11 cellular contexts compared by ENCODE assay signal in genomic region chr19:13054605-13055212, GRCh38. TPM values are rescaled to one million over a fixed set of nuclear protein-coding genes. Genes with fewer than 3 reads are reported as not detected.
DNase-seq lines count a peak whose midpoint lies in the region; ATAC-seq, FAIRE-seq and TF ChIP-seq lines count a peak whose summit lies in the region.
"Had no signal": no experiment of that assay in that cellular context is flagged by ENCODE, and none has a peak within 500 bp of the region (broad histone marks: within the 10 kb centered on the region; RNA-seq: fewer than 3 reads in every experiment).

No MANE protein-coding gene starts in this region.

- 80% methylated on average over 12 of the region's 12 CpGs for WGBS in A549 (ENCODE audit: missing lambda C conversion rate)
- 18 to 35% (median 22%) methylated on average over 12 of the region's 12 CpGs for WGBS in psoas muscle, 3 donors

- no peak for ATAC-seq in A549
- peak; percentile 26 for ATAC-seq in left ventricle myocardium superior
- no peak for ATAC-seq in psoas muscle
- ATAC-seq: activated naive CD4-positive, alpha-beta T cell treated with anti-CD3 and anti-CD28 coated beads, Interleukin-2, amount 50 U/mL, for 72 hours had no signal

- peak overlapping the region; percentile 46 for H3K4me2 ChIP-seq in A549

- TF ChIP-seq POLR2A in A549 (IDR thresholded peaks at IDR 0.05; ENCODE audit: low read length): no peak
- no peak for TF ChIP-seq POLR2A in erythroblast (IDR thresholded peaks at IDR 0.05; ENCODE audit: low read length)

- no peak for TF ChIP-seq CTCF in A549 (IDR thresholded peaks at IDR 0.05)
- no peak for TF ChIP-seq CTCF in psoas muscle (IDR thresholded peaks at IDR 0.05)

- H3K4me3 ChIP-seq in A549: no peak overlapping the region
- peak overlapping the region; percentile 39 for H3K4me3 ChIP-seq in adipocyte (ENCODE audit: low read length)
- peak overlapping the region; percentile 13 for H3K4me3 ChIP-seq in psoas muscle

- H3K4me1 Mint-ChIP-seq in immature natural killer cell: peaks cover 2 to 7% of the 10 kb centered on the region in 2 donors

- H3K36me3 ChIP-seq in adipocyte (ENCODE audit: control insufficient read depth, insufficient read depth, low read length, severe bottlenecking) (no peaks in the 10 kb centered on the region), psoas muscle (ENCODE audit: insufficient read depth in 1 of 2, low read depth in 1 of 2) (no peaks in the 10 kb centered on the region)

- intact Hi-C loops in left ventricle myocardium superior (cut with micrococcal nuclease) (no loop called here), psoas muscle (cut with DNase I) (no loop called here)

- H3K9me3 ChIP-seq in A549: no peaks in the 10 kb centered on the region
- no peaks in the 10 kb centered on the region for H3K9me3 ChIP-seq in adipocyte (ENCODE audit: control insufficient read depth, low read length)
- no peaks in the 10 kb centered on the region for H3K9me3 ChIP-seq in psoas muscle

- H3K27me3 ChIP-seq in adipocyte (replicated peaks; ENCODE audit: control insufficient read depth, insufficient read depth, low read length): no peaks in the 10 kb centered on the region
- no peaks in the 10 kb centered on the region for H3K27me3 ChIP-seq in psoas muscle (ENCODE audit: insufficient read depth in 3 of 3, low read length in 2 of 3)

- FAIRE-seq in A549 (lab: Jason Lieb, UNC): no peak

- H3K9ac ChIP-seq in adipocyte (ENCODE audit: low read length): peak overlapping the region; percentile 91

- no peak for TF ChIP-seq EP300 in A549 (IDR thresholded peaks at IDR 0.05)

- no peak for TF ChIP-seq RAD21 in A549 (conservative IDR thresholded peaks at IDR 0.05 in 1 of 2, IDR thresholded peaks at IDR 0.05 in 1 of 2)

- H3K4me1 ChIP-seq in A549 (peaks cover 36% of the 10 kb centered on the region), adipocyte (ENCODE audit: control insufficient read depth, insufficient read depth, low read length) (peaks cover 96% of the 10 kb centered on the region), psoas muscle (peaks cover 99% of the 10 kb centered on the region)

- CTCF ChIA-PET in A549 (lab: Yijun Ruan, JAX): interaction anchor here (0.7 to 4.6 kb wide), 9 partner anchors 12 to 89 kb away, joined by 3 to 21 read pairs (median 6); no protein-coding TSS in a partner anchor

- H3K27ac Mint-ChIP-seq in immature natural killer cell: peak overlapping the region in 1 of 6 donors; percentile 26
- H3K27ac Mint-ChIP-seq: activated CD4-positive, alpha-beta T cell treated with anti-CD3 and anti-CD28 coated beads, Interleukin-2, amount 10 ng/mL, durations not matched to agents 7 days and 5 days; activated naive CD4-positive, alpha-beta T cell treated with anti-CD3 and anti-CD28 coated beads, Interleukin-2, amount 50 U/mL, for 72 hours had no signal

- H3K4me3 Mint-ChIP-seq in immature natural killer cell: no peak overlapping the region
- H3K4me3 Mint-ChIP-seq: activated CD4-positive, alpha-beta T cell treated with anti-CD3 and anti-CD28 coated beads, Interleukin-2, amount 10 ng/mL, durations not matched to agents 7 days and 5 days; naive B cell had no signal

- POLR2A ChIA-PET in A549 (lab: Yijun Ruan, JAX): no interaction called here

- H3K27ac ChIP-seq in A549: peak overlapping the region; percentile 54 to 82; a peak in 4 of 6 replicates
- peak overlapping the region; percentile 81 for H3K27ac ChIP-seq in psoas muscle

- peaks cover 4 to 9% (median 7%) of the 10 kb centered on the region in 3 donors for H3K27me3 Mint-ChIP-seq in immature natural killer cell (ENCODE audit: low read depth in 3 of 3)

- DNase-seq in A549 (ENCODE audit: low read depth in 1 of 2, low spot score in 1 of 2) (no peak), adipocyte (ENCODE audit: low read depth) (no peak), left ventricle myocardium superior (no peak), psoas muscle (no peak), immature natural killer cell (no peak), erythroblast (lab: John Stamatoyannopoulos, UW) (no peak), cerebellar cortex (ENCODE audit: low spot score) (no peak)
- no peak for DNase-seq in stimulated activated CD4-positive, alpha-beta T cell treated with anti-CD3 and anti-CD28 coated beads, Interleukin-12 subunit alpha, Interleukin-12 subunit beta, amount 100 ng/mL, for 4 hours
- DNase-seq: activated CD4-positive, alpha-beta T cell treated with anti-CD3 and anti-CD28 coated beads, Interleukin-2, amount 10 ng/mL, durations not matched to agents 7 days and 5 days; naive B cell had no signal

- H3K9me3 Mint-ChIP-seq in immature natural killer cell: no peaks in the 10 kb centered on the region
- H3K9me3 Mint-ChIP-seq: activated CD4-positive, alpha-beta T cell treated with anti-CD3 and anti-CD28 coated beads, Interleukin-2, amount 10 ng/mL, durations not matched to agents 7 days and 5 days; activated naive CD4-positive, alpha-beta T cell treated with anti-CD3 and anti-CD28 coated beads, Interleukin-2, amount 50 U/mL, for 72 hours; naive B cell had no signal

- H3K36me3 Mint-ChIP-seq in immature natural killer cell: peaks cover 0 to 4% (median 0%) of the 10 kb centered on the region in 3 donors
- H3K36me3 Mint-ChIP-seq: activated naive CD4-positive, alpha-beta T cell treated with anti-CD3 and anti-CD28 coated beads, Interleukin-2, amount 50 U/mL, for 72 hours; naive B cell had no signal

TF ChIP-seq in A549, 52 proteins besides CTCF, POLR2A, EP300 and RAD21:
- TF ChIP-seq RFX5 (IDR thresholded peaks at IDR 0.05) (no peak), CHD4 (IDR thresholded peaks at IDR 0.05; ENCODE audit: borderline replicate concordance) (no peak), EHMT2 (IDR thresholded peaks at IDR 0.05; ENCODE audit: low read depth) (no peak), FOXS1 (CRISPR knock-in tag; IDR thresholded peaks at IDR 0.05) (no peak), SMC3 (IDR thresholded peaks at IDR 0.05) (no peak), CBX8 (IDR thresholded peaks at IDR 0.05) (no peak), GATA3 (IDR thresholded peaks at IDR 0.05; ENCODE audit: borderline replicate concordance) (no peak)
- TF ChIP-seq, protein P1, sequence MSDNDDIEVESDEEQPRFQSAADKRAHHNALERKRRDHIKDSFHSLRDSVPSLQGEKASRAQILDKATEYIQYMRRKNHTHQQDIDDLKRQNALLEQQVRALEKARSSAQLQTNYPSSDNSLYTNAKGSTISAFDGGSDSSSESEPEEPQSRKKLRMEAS (IDR thresholded peaks at IDR 0.05): no peak
- TF ChIP-seq, protein P2, sequence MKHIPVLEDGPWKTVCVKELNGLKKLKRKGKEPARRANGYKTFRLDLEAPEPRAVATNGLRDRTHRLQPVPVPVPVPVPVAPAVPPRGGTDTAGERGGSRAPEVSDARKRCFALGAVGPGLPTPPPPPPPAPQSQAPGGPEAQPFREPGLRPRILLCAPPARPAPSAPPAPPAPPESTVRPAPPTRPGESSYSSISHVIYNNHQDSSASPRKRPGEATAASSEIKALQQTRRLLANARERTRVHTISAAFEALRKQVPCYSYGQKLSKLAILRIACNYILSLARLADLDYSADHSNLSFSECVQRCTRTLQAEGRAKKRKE (CRISPR knock-in tag; IDR thresholded peaks at IDR 0.05; ENCODE audit: low read depth): no peak

RNA-seq across cellular contexts. Expression of gene LYL1, which starts 47.9 kb away (rescaled TPM):
- polyA plus RNA-seq in A549 (2011; rRNA removed) (0.08 and 0.26 TPM in 2 replicates), A549 (2017; fragmentation: RNase III; extraction: RNeasy Plus Mini Kit Qiagen cat#74134 plus additional on column Dnase treatment) (0.30 to 0.82 TPM (median 0.39 TPM) in 3 replicates), psoas muscle (1 to 10 TPM; 1.1 to 3.4 (median 1.1) TPM), immature natural killer cell (1 to 10 TPM; 1.1 to 2.2 (median 2.1) TPM)
- 0.50 and 0.82 TPM in 2 replicates for polyA plus RNA-seq in A549 (2012; cell fraction: cytosol; rRNA removed)
- polyA plus RNA-seq in A549 (2012; cell fraction: nucleus; rRNA removed): 0.66 and 1.2 TPM in 2 replicates
- 0.15 and 0.21 TPM in 2 replicates for polyA minus RNA-seq in A549 (2011; rRNA and poly(A)+ RNA removed)
- total RNA-seq in left ventricle myocardium superior (8.8 TPM), psoas muscle (1 to 10 TPM; 2.1 to 4.6 (median 3.2) TPM)

RNA-seq across cellular contexts. Expression of gene NFIX, which starts 59.4 kb away (rescaled TPM):
- polyA plus RNA-seq in A549 (2011; rRNA removed) (0.52 and 1.0 TPM in 2 replicates), A549 (2017; fragmentation: RNase III; extraction: RNeasy Plus Mini Kit Qiagen cat#74134 plus additional on column Dnase treatment) (3.0 to 4.5 TPM (median 3.0 TPM) in 3 replicates), psoas muscle (100 to 1,000 TPM in 1 of 3 donors, 10 to 100 TPM in 2; 22.2 to 158 (median 43.8) TPM), immature natural killer cell (under 1 TPM in 1 of 3 donors, not detected in 2; 0.49 TPM)
- polyA plus RNA-seq in A549 (2012; cell fraction: cytosol; rRNA removed): 1.1 and 1.5 TPM in 2 replicates
- 1.5 and 2.0 TPM in 2 replicates for polyA plus RNA-seq in A549 (2012; cell fraction: nucleus; rRNA removed)
- 1.1 and 2.5 TPM in 2 replicates for polyA minus RNA-seq in A549 (2011; rRNA and poly(A)+ RNA removed)
- total RNA-seq in left ventricle myocardium superior (171 TPM), psoas muscle (100 to 1,000 TPM; 220 to 347 (median 268) TPM)

Comparison
In these comparisons a context has a peak if more than half of its experiments do, and no peak if none do; other contexts are left out.
1. RNA of gene NFIX, which starts 59.4 kb away (polyA plus RNA-seq): 22.2 to 158 TPM in psoas muscle; 0.52 to 4.5 TPM in A549 and 0.49 TPM in immature natural killer cell; every median in the first group is over 4 times any median in the second.